In the genomic region with DNA sequence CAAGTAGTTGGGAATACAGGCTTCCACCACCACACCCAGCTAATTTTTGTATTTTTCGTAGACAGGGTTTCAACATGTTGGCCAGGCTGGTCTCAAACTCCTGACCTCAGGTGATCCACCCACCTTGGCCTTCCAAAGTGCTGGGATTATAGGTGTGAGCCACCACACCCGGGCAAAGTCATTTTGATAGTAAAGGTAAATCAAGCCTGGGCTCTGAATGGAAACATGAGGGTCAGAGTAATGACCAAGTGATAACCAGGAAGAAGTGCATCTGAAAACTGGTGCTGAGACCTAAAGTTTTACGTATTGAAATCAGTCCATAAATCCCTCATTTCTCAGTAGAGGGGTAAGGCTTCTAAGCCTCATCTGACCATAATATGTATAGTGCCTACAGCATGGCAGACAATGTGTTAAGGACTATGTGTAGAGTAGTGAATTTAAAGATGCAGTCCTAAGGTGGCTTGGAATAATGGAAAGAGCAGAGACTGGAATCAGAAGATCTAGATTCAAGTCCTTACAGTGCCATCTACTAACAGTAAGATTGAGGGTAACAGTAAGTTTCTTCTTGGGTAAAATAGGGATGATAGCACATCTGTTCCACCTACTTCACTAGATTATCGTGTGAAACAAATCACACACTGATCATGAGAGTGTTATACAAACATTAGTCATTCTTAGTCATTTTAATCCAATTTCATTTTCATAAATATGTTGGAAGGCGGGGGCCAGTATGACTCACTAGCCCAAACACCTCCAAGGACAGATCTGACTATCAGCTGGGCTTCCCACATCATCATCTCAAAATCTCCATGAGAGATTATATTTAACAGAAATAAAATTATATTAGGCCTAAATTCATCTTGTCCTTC, we compare ENCODE assay signal across 1 cellular context.
TF ChIP-seq lines count a peak whose summit lies in the region.

No MANE protein-coding gene starts in this region.

TF ChIP-seq in HCT116, 20 proteins besides CTCF, POLR2A, EP300 and RAD21 (continued from another document):
- TF ChIP-seq, protein P1, sequence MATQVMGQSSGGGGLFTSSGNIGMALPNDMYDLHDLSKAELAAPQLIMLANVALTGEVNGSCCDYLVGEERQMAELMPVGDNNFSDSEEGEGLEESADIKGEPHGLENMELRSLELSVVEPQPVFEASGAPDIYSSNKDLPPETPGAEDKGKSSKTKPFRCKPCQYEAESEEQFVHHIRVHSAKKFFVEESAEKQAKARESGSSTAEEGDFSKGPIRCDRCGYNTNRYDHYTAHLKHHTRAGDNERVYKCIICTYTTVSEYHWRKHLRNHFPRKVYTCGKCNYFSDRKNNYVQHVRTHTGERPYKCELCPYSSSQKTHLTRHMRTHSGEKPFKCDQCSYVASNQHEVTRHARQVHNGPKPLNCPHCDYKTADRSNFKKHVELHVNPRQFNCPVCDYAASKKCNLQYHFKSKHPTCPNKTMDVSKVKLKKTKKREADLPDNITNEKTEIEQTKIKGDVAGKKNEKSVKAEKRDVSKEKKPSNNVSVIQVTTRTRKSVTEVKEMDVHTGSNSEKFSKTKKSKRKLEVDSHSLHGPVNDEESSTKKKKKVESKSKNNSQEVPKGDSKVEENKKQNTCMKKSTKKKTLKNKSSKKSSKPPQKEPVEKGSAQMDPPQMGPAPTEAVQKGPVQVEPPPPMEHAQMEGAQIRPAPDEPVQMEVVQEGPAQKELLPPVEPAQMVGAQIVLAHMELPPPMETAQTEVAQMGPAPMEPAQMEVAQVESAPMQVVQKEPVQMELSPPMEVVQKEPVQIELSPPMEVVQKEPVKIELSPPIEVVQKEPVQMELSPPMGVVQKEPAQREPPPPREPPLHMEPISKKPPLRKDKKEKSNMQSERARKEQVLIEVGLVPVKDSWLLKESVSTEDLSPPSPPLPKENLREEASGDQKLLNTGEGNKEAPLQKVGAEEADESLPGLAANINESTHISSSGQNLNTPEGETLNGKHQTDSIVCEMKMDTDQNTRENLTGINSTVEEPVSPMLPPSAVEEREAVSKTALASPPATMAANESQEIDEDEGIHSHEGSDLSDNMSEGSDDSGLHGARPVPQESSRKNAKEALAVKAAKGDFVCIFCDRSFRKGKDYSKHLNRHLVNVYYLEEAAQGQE (IDR thresholded peaks at IDR 0.05; ENCODE audit: low read depth) = no peak
- TF ChIP-seq CBX3 (IDR thresholded peaks at IDR 0.05; ENCODE audit: low read depth) (peak; percentile 28; the same call in 1 of the 2 replicates), EGR1 (IDR thresholded peaks at IDR 0.05; ENCODE audit: low read depth) (no peak), FOSL1 (IDR thresholded peaks at IDR 0.05; ENCODE audit: low read depth) (peak; percentile 92), SP1 (IDR thresholded peaks at IDR 0.05; ENCODE audit: low read depth) (peak; percentile 51), POLR2AphosphoS5 (IDR thresholded peaks at IDR 0.05; ENCODE audit: low read depth, low read length) (no peak), CEBPB (IDR thresholded peaks at IDR 0.05; ENCODE audit: low read depth) (no peak), JUND (IDR thresholded peaks at IDR 0.05) (peak; percentile 79), EZH2 (IDR thresholded peaks at IDR 0.05) (no peak), SRF (IDR thresholded peaks at IDR 0.05; ENCODE audit: low read depth) (peak; percentile 26; the same call in 1 of the 2 replicates), YY1 (IDR thresholded peaks at IDR 0.05; ENCODE audit: extremely low read depth, insufficient replicate concordance, low read depth, low read length) (no peak), TCF7L2 (IDR thresholded peaks at IDR 0.05; ENCODE audit: borderline replicate concordance, extremely low read depth, insufficient read depth, insufficient read length) (no peak), SIN3A (IDR thresholded peaks at IDR 0.05; ENCODE audit: low read depth) (peak; percentile 60; the same call in 1 of the 2 replicates), ZFX (IDR thresholded peaks at IDR 0.05) (no peak), ELF1 (IDR thresholded peaks at IDR 0.05; ENCODE audit: borderline replicate concordance, low read depth) (no peak)
- TF ChIP-seq, protein P2, sequence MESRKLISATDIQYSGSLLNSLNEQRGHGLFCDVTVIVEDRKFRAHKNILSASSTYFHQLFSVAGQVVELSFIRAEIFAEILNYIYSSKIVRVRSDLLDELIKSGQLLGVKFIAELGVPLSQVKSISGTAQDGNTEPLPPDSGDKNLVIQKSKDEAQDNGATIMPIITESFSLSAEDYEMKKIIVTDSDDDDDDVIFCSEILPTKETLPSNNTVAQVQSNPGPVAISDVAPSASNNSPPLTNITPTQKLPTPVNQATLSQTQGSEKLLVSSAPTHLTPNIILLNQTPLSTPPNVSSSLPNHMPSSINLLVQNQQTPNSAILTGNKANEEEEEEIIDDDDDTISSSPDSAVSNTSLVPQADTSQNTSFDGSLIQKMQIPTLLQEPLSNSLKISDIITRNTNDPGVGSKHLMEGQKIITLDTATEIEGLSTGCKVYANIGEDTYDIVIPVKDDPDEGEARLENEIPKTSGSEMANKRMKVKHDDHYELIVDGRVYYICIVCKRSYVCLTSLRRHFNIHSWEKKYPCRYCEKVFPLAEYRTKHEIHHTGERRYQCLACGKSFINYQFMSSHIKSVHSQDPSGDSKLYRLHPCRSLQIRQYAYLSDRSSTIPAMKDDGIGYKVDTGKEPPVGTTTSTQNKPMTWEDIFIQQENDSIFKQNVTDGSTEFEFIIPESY (IDR thresholded peaks at IDR 0.05; ENCODE audit: extremely low read depth, insufficient replicate concordance, low read length) = no peak
- TF ChIP-seq, protein P3, sequence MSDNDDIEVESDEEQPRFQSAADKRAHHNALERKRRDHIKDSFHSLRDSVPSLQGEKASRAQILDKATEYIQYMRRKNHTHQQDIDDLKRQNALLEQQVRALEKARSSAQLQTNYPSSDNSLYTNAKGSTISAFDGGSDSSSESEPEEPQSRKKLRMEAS (IDR thresholded peaks at IDR 0.05) = no peak
